In the genomic region with DNA sequence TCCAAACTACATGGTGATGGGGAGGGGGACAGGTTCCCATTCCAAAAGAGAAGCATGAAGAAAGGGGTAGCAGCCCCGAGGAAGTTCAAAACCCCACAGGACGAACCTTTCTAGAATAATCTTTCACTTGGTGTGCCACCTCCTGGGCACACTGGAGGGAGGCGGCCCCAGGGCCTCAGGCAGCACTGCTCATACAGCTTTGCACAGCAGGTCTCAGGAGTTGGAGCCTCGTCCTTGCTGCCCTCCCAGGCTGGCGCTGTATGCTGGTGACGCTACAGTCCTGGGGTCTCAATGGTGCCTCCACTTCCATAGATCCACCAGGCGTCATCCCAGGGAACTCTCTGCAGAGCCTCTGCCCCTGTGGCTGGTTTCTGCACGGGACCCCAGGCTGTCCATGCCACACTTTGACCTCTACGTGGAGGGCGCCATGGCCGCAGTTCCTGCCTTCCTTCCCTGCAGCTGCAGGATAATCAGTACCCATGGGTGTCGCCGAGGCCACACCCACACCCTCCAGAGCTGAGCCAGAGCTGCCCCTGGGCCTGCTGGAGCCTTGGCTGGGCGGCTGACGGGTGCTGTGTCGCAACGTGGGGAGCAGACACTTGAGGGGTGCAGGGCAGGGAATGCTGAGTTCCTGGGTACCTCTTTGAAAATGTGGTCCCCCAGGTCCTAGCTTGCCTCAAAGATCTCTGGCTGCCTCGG, we compare ENCODE assay signal across 20 cellular contexts.
DNase-seq lines count a peak whose midpoint lies in the region; ATAC-seq and TF ChIP-seq lines count a peak whose summit lies in the region.
"Had no signal": no experiment of that assay in that cellular context is flagged by ENCODE, and none has a peak within 500 bp of the region (broad histone marks: within the 10 kb centered on the region; RNA-seq: fewer than 3 reads in every experiment).

No MANE protein-coding gene starts in this region.

- ATAC-seq in IMR-90 (ENCODE audit: low read depth) (no peak), HG02938 (IDR thresholded peaks at IDR 0.05; ENCODE audit: unreplicated experiment) (no peak)
- ATAC-seq: A549, PC-3 had no signal

- no peaks in the 10 kb centered on the region for H3K36me3 Mint-ChIP-seq in activated naive CD4-positive, alpha-beta T cell treated with anti-CD3 and anti-CD28 coated beads, Interleukin-2, amount 50 U/mL, for 24 hours
- peaks cover 6% of the 10 kb centered on the region for H3K36me3 Mint-ChIP-seq in glutamatergic neuron (ENCODE audit: unreplicated experiment)
- H3K36me3 Mint-ChIP-seq in activated CD4-positive, alpha-beta T cell treated with anti-CD3 and anti-CD28 coated beads, Interleukin-2, amount 10 ng/mL, durations not matched to agents 24 days and 14 days (ENCODE audit: low read depth) = no peaks in the 10 kb centered on the region
- H3K36me3 Mint-ChIP-seq: IgD-negative memory B cell had no signal

- H4K5ac ChIP-seq in IMR-90 (ENCODE audit: low read depth, low read length) = no peak overlapping the region

- H3K56ac ChIP-seq in IMR-90 (ENCODE audit: extremely low read depth, insufficient read depth, low read length) = no peak overlapping the region

- CTCF ChIA-PET in IMR-90 (lab: Yijun Ruan, JAX) = interaction anchor here (1.6 kb wide), 1 partner anchor 287 kb away, joined by 4 read pairs; no protein-coding TSS in a partner anchor

- H3K4me1 ChIP-seq in IMR-90 (ENCODE audit: control insufficient read depth, insufficient read depth, low read length) (peaks cover 29% of the 10 kb centered on the region), smooth muscle cell (ENCODE audit: low read depth) (no peaks in the 10 kb centered on the region)

- no peak overlapping the region for H2BK120ac ChIP-seq in IMR-90 (ENCODE audit: low read depth, low read length)

- H3K27ac Mint-ChIP-seq in activated naive CD4-positive, alpha-beta T cell treated with anti-CD3 and anti-CD28 coated beads, Interleukin-2, amount 50 U/mL, for 24 hours = peak overlapping the region; percentile 26
- H3K27ac Mint-ChIP-seq in glutamatergic neuron (ENCODE audit: unreplicated experiment) = peak overlapping the region; percentile 55
- no peak overlapping the region for H3K27ac Mint-ChIP-seq in activated CD4-positive, alpha-beta T cell treated with anti-CD3 and anti-CD28 coated beads, Interleukin-2, amount 10 ng/mL, durations not matched to agents 24 days and 14 days
- H3K27ac Mint-ChIP-seq: IgD-negative memory B cell had no signal

- TF ChIP-seq CTCF in IMR-90 (conservative IDR thresholded peaks at IDR 0.05; ENCODE audit: low read depth, low read length) (no peak), glutamatergic neuron (IDR thresholded peaks at IDR 0.05; ENCODE audit: partially characterized antibody, unreplicated experiment) (no peak), smooth muscle cell (IDR thresholded peaks at IDR 0.05; ENCODE audit: borderline replicate concordance, insufficient read depth, poor library complexity, severe bottlenecking) (no peak)

- TF ChIP-seq POLR2A in IMR-90 (IDR thresholded peaks at IDR 0.05; ENCODE audit: low read depth, low read length) = no peak

- no peak overlapping the region for H3K4ac ChIP-seq in IMR-90 (ENCODE audit: low read depth, low read length)

- H3K4me3 Mint-ChIP-seq in activated naive CD4-positive, alpha-beta T cell treated with anti-CD3 and anti-CD28 coated beads, Interleukin-2, amount 50 U/mL, for 24 hours = no peak overlapping the region
- no peak overlapping the region for H3K4me3 Mint-ChIP-seq in glutamatergic neuron (ENCODE audit: unreplicated experiment)
- no peak overlapping the region for H3K4me3 Mint-ChIP-seq in activated CD4-positive, alpha-beta T cell treated with anti-CD3 and anti-CD28 coated beads, Interleukin-2, amount 10 ng/mL, durations not matched to agents 24 days and 14 days
- H3K4me3 Mint-ChIP-seq: IgD-negative memory B cell had no signal

- peaks cover 21 to 83% of the 10 kb centered on the region in 2 experiments for H3K79me1 ChIP-seq in IMR-90 (ENCODE audit: low read depth in 1 of 2, low read length in 2 of 2)

- H3K4me2 ChIP-seq in IMR-90 (ENCODE audit: low read depth, low read length) (no peak overlapping the region), smooth muscle cell (no peak overlapping the region)
- H3K4me2 ChIP-seq: A549 had no signal

- H3K9ac ChIP-seq in IMR-90 (ENCODE audit: low read depth, low read length) = no peak overlapping the region
- H3K9ac ChIP-seq in smooth muscle cell (ENCODE audit: low read depth) = no peak overlapping the region

- no peak overlapping the region for H2BK5ac ChIP-seq in IMR-90 (ENCODE audit: low read depth, low read length, poor library complexity, severe bottlenecking)

- no peak overlapping the region for H3K23ac ChIP-seq in IMR-90 (ENCODE audit: low read depth, low read length)

- POLR2A ChIA-PET in IMR-90 (lab: Charles Lee; ENCODE audit: unreplicated experiment) = no interaction called here

- H2AK9ac ChIP-seq in IMR-90 (replicated peaks; ENCODE audit: low read depth, low read length, poor library complexity) = no peak overlapping the region

- no peaks in the 10 kb centered on the region for H3K9me3 Mint-ChIP-seq in activated naive CD4-positive, alpha-beta T cell treated with anti-CD3 and anti-CD28 coated beads, Interleukin-2, amount 50 U/mL, for 24 hours
- peaks cover 8% of the 10 kb centered on the region for H3K9me3 Mint-ChIP-seq in glutamatergic neuron (ENCODE audit: unreplicated experiment)
- no peaks in the 10 kb centered on the region for H3K9me3 Mint-ChIP-seq in activated CD4-positive, alpha-beta T cell treated with anti-CD3 and anti-CD28 coated beads, Interleukin-2, amount 10 ng/mL, durations not matched to agents 24 days and 14 days

- DNase-seq in activated naive CD4-positive, alpha-beta T cell (lab: John Stamatoyannopoulos, UW) = no peak
- DNase-seq in IMR-90 (no peak), glutamatergic neuron (no peak), smooth muscle cell (lab: John Stamatoyannopoulos, UW; ENCODE audit: unreplicated experiment) (no peak), SK-N-DZ (ENCODE audit: low spot score) (no peak)
- DNase-seq in activated CD4-positive, alpha-beta T cell treated with anti-CD3 and anti-CD28 coated beads, Interleukin-2, amount 10 ng/mL, durations not matched to agents 24 days and 14 days = no peak
- DNase-seq: COR-L47, EL, Kasumi-1, MM.1S, NCI-H1105, NCI-H1694, NCI-H2107, NCI-H226, PC-3 had no signal

- no peak overlapping the region for H3K14ac ChIP-seq in IMR-90 (replicated peaks; ENCODE audit: low read depth, low read length)

- no peaks in the 10 kb centered on the region for H3K27me3 Mint-ChIP-seq in activated naive CD4-positive, alpha-beta T cell treated with anti-CD3 and anti-CD28 coated beads, Interleukin-2, amount 50 U/mL, for 24 hours
- H3K27me3 Mint-ChIP-seq in glutamatergic neuron (ENCODE audit: unreplicated experiment) = peaks cover 11% of the 10 kb centered on the region
- no peaks in the 10 kb centered on the region for H3K27me3 Mint-ChIP-seq in activated CD4-positive, alpha-beta T cell treated with anti-CD3 and anti-CD28 coated beads, Interleukin-2, amount 10 ng/mL, durations not matched to agents 24 days and 14 days

- H2AFZ ChIP-seq in IMR-90 (replicated peaks; ENCODE audit: low read length, poor library complexity) = peak overlapping the region; percentile 24
- H2AFZ ChIP-seq in smooth muscle cell (ENCODE audit: low read depth) = no peak overlapping the region

- intact Hi-C loops in IMR-90 (cut with micrococcal nuclease) = loop anchor here (10.0 kb wide), 1 partner anchor 92 kb away; the partner anchor contains the start of gene COL5A1
- intact Hi-C loops in activated CD4-positive, alpha-beta T cell treated with anti-CD3 and anti-CD28 coated beads, Interleukin-2, amount 10 ng/mL, durations not matched to agents 24 days and 14 days (cut with micrococcal nuclease) = loop anchor here (5.0 kb wide), 1 partner anchor 290 kb away; no protein-coding TSS in a partner anchor

- H4K91ac ChIP-seq in IMR-90 (ENCODE audit: insufficient read depth, low read depth, low read length) = no peak overlapping the region

- WGBS in IMR-90 (ENCODE audit: extremely low coverage in 2 of 2, insufficient read length in 1 of 2), 2 experiments = 91% methylated on average over 12 of the region's 18 CpGs; no CpG with 5 or more reads in 1 of the 2 experiments
- 94% methylated on average over 18 of the region's 18 CpGs for WGBS in smooth muscle cell (ENCODE audit: low lambda C conversion rate)

- no peak overlapping the region for H2BK15ac ChIP-seq in IMR-90 (ENCODE audit: low read depth, low read length)

- H3K79me2 ChIP-seq in smooth muscle cell (ENCODE audit: low read depth) = peaks cover 76% of the 10 kb centered on the region

- H3K9me3 ChIP-seq in IMR-90 (ENCODE audit: control insufficient read depth, insufficient read depth, low read length) (no peaks in the 10 kb centered on the region), smooth muscle cell (replicated peaks; ENCODE audit: low read depth) (no peaks in the 10 kb centered on the region)
- H3K9me3 ChIP-seq: A549 had no signal

- no peak overlapping the region for H2AK5ac ChIP-seq in IMR-90 (ENCODE audit: low read depth, low read length)

- TF ChIP-seq RAD21 in IMR-90 (IDR thresholded peaks at IDR 0.05; ENCODE audit: low read length) = no peak

- no TSS peak for BruUV-seq in IMR-90 (replicated peaks; lab: Mats Ljungman, UMichigan)

- in situ Hi-C loops in IMR-90 (cut with MboI; ENCODE audit: low sequenced_read_pairs) = loop anchor here (5.0 kb wide), 1 partner anchor 290 kb away; no protein-coding TSS in a partner anchor

- dilution Hi-C loops in IMR-90 (cut with HindIII; ENCODE audit: low sequenced_read_pairs, unreplicated experiment) = no loop called here

- peaks cover 85% of the 10 kb centered on the region for H3K36me3 ChIP-seq in IMR-90 (ENCODE audit: control insufficient read depth, insufficient read depth, low read length)
- H3K36me3 ChIP-seq in smooth muscle cell (ENCODE audit: low read depth) = peaks cover 10% of the 10 kb centered on the region

- H3K9me1 ChIP-seq in IMR-90 (ENCODE audit: insufficient read depth, low read length) = peaks cover 24% of the 10 kb centered on the region

- H3K27ac ChIP-seq in IMR-90 (ENCODE audit: insufficient read depth, low read length) (no peak overlapping the region), smooth muscle cell (ENCODE audit: low read depth) (peak overlapping the region; percentile 75)
- H3K27ac ChIP-seq: A549, C4-2B had no signal

- H3K27me3 ChIP-seq in IMR-90 (ENCODE audit: control insufficient read depth, insufficient read depth, low read length) (no peaks in the 10 kb centered on the region), smooth muscle cell (ENCODE audit: low read depth) (no peaks in the 10 kb centered on the region)

- H3K4me3 ChIP-seq in IMR-90 (ENCODE audit: insufficient read depth, low read depth, low read length) (no peak overlapping the region), smooth muscle cell (no peak overlapping the region)
- H3K4me3 ChIP-seq: A549 had no signal

- H4K8ac ChIP-seq in IMR-90 (ENCODE audit: low read depth in 2 of 2, low read length in 2 of 2) = no peak overlapping the region

- H3F3A ChIP-seq in smooth muscle cell (ENCODE audit: low read depth) = peaks cover 98% of the 10 kb centered on the region

- no peak overlapping the region for H3K18ac ChIP-seq in IMR-90 (ENCODE audit: low read depth, low read length)

- no peaks in the 10 kb centered on the region for H3K4me1 Mint-ChIP-seq in activated naive CD4-positive, alpha-beta T cell treated with anti-CD3 and anti-CD28 coated beads, Interleukin-2, amount 50 U/mL, for 24 hours
- peaks cover 20% of the 10 kb centered on the region for H3K4me1 Mint-ChIP-seq in glutamatergic neuron (ENCODE audit: low read depth, unreplicated experiment)
- H3K4me1 Mint-ChIP-seq in activated CD4-positive, alpha-beta T cell treated with anti-CD3 and anti-CD28 coated beads, Interleukin-2, amount 10 ng/mL, durations not matched to agents 24 days and 14 days = no peaks in the 10 kb centered on the region
- H3K4me1 Mint-ChIP-seq: IgD-negative memory B cell had no signal

- no peak overlapping the region for H2BK20ac ChIP-seq in IMR-90 (ENCODE audit: low read depth, low read length)

- H4K20me1 ChIP-seq in IMR-90 (ENCODE audit: insufficient read depth, low read length) (peaks cover 91% of the 10 kb centered on the region), smooth muscle cell (ENCODE audit: low read depth) (peaks cover 100% of the 10 kb centered on the region)
